ENCODE assay signal across 9 cellular contexts in the genomic region with DNA sequence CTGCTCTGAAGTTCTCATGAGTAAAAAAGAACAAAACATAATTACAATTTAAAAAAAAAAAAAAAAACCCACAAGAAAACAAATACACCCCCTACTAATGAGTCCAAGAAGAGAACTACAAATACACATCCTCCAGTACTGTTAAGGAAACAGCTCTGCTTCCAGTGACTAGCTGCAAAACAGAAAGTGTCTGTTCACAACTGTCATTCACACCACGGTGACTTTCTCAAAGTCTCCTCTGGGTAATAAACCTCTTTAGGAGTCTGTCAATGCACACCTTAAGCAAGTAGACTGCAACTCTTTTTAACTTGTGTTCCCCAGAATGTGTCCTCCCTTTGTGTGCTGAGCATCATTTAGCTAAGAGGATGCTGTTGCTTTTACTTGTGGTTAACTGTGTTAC. TPM values are rescaled to one million over a fixed set of nuclear protein-coding genes. Genes with fewer than 3 reads are reported as not detected.
DNase-seq lines count a peak whose midpoint lies in the region; ATAC-seq, FAIRE-seq and TF ChIP-seq lines count a peak whose summit lies in the region.
"Had no signal": no experiment of that assay in that cellular context is flagged by ENCODE, and none has a peak within 500 bp of the region (broad histone marks: within the 10 kb centered on the region; RNA-seq: fewer than 3 reads in every experiment).

No MANE protein-coding gene starts in this region.

- DNase-seq in GM18507 (ENCODE audit: extremely low spot score, insufficient read length, low read depth) (no peak), HFFc6 (no peak), NOMO-1 (lab: John Stamatoyannopoulos, UW; ENCODE audit: unreplicated experiment in 2 of 2) (no peak), DMS153 (lab: John Stamatoyannopoulos, UW) (no peak)
- peak; percentile 41 for DNase-seq in activated CD8-positive, alpha-beta T cell treated with anti-CD3 and anti-CD28 coated beads, Interleukin-2, amount 10 ng/mL, durations not matched to agents 7 days and 5 days
- DNase-seq: NCI-H187 treated with DMSO at 0.1 percent for 48 hours had no signal

- H3K36me3 ChIP-seq in BLaER1: peaks cover 80% of the 10 kb centered on the region

- no peak overlapping the region for H3K4me3 ChIP-seq in BLaER1

- H3K27ac Mint-ChIP-seq in HFFc6: peak overlapping the region; percentile 40; the same call in 1 of the 2 replicates
- H3K27ac Mint-ChIP-seq in activated CD8-positive, alpha-beta T cell treated with anti-CD3 and anti-CD28 coated beads, Interleukin-2, amount 10 ng/mL, durations not matched to agents 7 days and 5 days: peak overlapping the region; percentile 75

- H3K4me1 ChIP-seq in BLaER1: peaks cover 51% of the 10 kb centered on the region

- peaks cover 80% of the 10 kb centered on the region for H3K4me1 Mint-ChIP-seq in HFFc6 (ENCODE audit: low read depth)
- peaks cover 74% of the 10 kb centered on the region for H3K4me1 Mint-ChIP-seq in activated CD8-positive, alpha-beta T cell treated with anti-CD3 and anti-CD28 coated beads, Interleukin-2, amount 10 ng/mL, durations not matched to agents 7 days and 5 days (ENCODE audit: low read depth)

- peaks cover 2% of the 10 kb centered on the region for H3K27me3 Mint-ChIP-seq in HFFc6 (ENCODE audit: insufficient read depth)
- no peaks in the 10 kb centered on the region for H3K27me3 Mint-ChIP-seq in activated CD8-positive, alpha-beta T cell treated with anti-CD3 and anti-CD28 coated beads, Interleukin-2, amount 10 ng/mL, durations not matched to agents 7 days and 5 days (ENCODE audit: low read depth)

- H3K4me2 ChIP-seq in BLaER1: peak overlapping the region; percentile 18

- peak; percentile 68 for ATAC-seq in activated CD8-positive, alpha-beta T cell treated with anti-CD3 and anti-CD28 coated beads, Interleukin-2, amount 10 ng/mL, durations not matched to agents 7 days and 5 days
- ATAC-seq in GM21360 (IDR thresholded peaks at IDR 0.05; ENCODE audit: unreplicated experiment): no peak
- ATAC-seq in HG02623 (IDR thresholded peaks at IDR 0.05; ENCODE audit: unreplicated experiment): no peak

- H3K4me3 Mint-ChIP-seq in HFFc6: no peak overlapping the region
- H3K4me3 Mint-ChIP-seq in activated CD8-positive, alpha-beta T cell treated with anti-CD3 and anti-CD28 coated beads, Interleukin-2, amount 10 ng/mL, durations not matched to agents 7 days and 5 days: peak overlapping the region; percentile 1

- peak overlapping the region; percentile 16; the same call in 1 of the 2 replicates for H3K9ac ChIP-seq in BLaER1

- H3K27ac ChIP-seq in BLaER1: no peak overlapping the region

- POLR2A ChIA-PET in activated CD8-positive, alpha-beta T cell treated with anti-CD3 and anti-CD28 coated beads, Interleukin-2, amount 10 ng/mL, durations not matched to agents 7 days and 5 days (lab: Charles Lee): interaction anchor here (0.5 to 2.0 kb wide), 3 partner anchors 16 to 60 kb away, joined by 3 to 9 read pairs (median 3); partner anchors contain the start of gene DCP2

- H3K9me3 Mint-ChIP-seq in HFFc6: no peaks in the 10 kb centered on the region
- H3K9me3 Mint-ChIP-seq in activated CD8-positive, alpha-beta T cell treated with anti-CD3 and anti-CD28 coated beads, Interleukin-2, amount 10 ng/mL, durations not matched to agents 7 days and 5 days (ENCODE audit: insufficient read depth): no peaks in the 10 kb centered on the region

- peaks cover 48% of the 10 kb centered on the region for H3K36me3 Mint-ChIP-seq in HFFc6 (ENCODE audit: low read depth)
- peaks cover 82% of the 10 kb centered on the region for H3K36me3 Mint-ChIP-seq in activated CD8-positive, alpha-beta T cell treated with anti-CD3 and anti-CD28 coated beads, Interleukin-2, amount 10 ng/mL, durations not matched to agents 7 days and 5 days (ENCODE audit: low read depth)

- peak; percentile 66 for FAIRE-seq in GM18507 (lab: Jason Lieb, UNC)

- no peaks in the 10 kb centered on the region for H3K9me3 ChIP-seq in BLaER1

- no peak for TF ChIP-seq CTCF in HFFc6 (IDR thresholded peaks at IDR 0.05)

- no peaks in the 10 kb centered on the region for H3K27me3 ChIP-seq in BLaER1

- H4K20me1 ChIP-seq in BLaER1: peaks cover 80% of the 10 kb centered on the region

- CTCF ChIA-PET in activated CD8-positive, alpha-beta T cell treated with anti-CD3 and anti-CD28 coated beads, Interleukin-2, amount 10 ng/mL, durations not matched to agents 7 days and 5 days (lab: Charles Lee): interaction anchor here (0.9 to 1.8 kb wide), 7 partner anchors 9 to 80 kb away, joined by 3 to 7 read pairs (median 5); no protein-coding TSS in a partner anchor

RNA-seq across cellular contexts. Expression of gene REEP5, which starts 6.2 kb away (rescaled TPM):
- 100 to 1,000 TPM in 4 of 6 experiments, 10 to 100 TPM in 2; 95.9 to 143 (median 107) TPM for total RNA-seq in HFFc6 (2021; fragmentation: NEBNext Ultra II Directional; extraction: Animal tissue kit (Norgen Biotek cat#: 25700))
- total RNA-seq in activated CD8-positive, alpha-beta T cell treated with anti-CD3 and anti-CD28 coated beads, Interleukin-2, amount 10 ng/mL, durations not matched to agents 7 days and 5 days: 10 to 100 TPM; 77.6 to 85.0 TPM

RNA-seq across cellular contexts. Expression of gene SRP19, which starts 54.7 kb away (rescaled TPM):
- total RNA-seq in HFFc6 (2021; fragmentation: NEBNext Ultra II Directional; extraction: Animal tissue kit (Norgen Biotek cat#: 25700)): 10 to 100 TPM; 53.8 to 69.5 (median 58.9) TPM
- 10 to 100 TPM; 51.2 to 56.6 TPM for total RNA-seq in activated CD8-positive, alpha-beta T cell treated with anti-CD3 and anti-CD28 coated beads, Interleukin-2, amount 10 ng/mL, durations not matched to agents 7 days and 5 days
